ENCODE assay signal across 30 cellular contexts in the genomic region with DNA sequence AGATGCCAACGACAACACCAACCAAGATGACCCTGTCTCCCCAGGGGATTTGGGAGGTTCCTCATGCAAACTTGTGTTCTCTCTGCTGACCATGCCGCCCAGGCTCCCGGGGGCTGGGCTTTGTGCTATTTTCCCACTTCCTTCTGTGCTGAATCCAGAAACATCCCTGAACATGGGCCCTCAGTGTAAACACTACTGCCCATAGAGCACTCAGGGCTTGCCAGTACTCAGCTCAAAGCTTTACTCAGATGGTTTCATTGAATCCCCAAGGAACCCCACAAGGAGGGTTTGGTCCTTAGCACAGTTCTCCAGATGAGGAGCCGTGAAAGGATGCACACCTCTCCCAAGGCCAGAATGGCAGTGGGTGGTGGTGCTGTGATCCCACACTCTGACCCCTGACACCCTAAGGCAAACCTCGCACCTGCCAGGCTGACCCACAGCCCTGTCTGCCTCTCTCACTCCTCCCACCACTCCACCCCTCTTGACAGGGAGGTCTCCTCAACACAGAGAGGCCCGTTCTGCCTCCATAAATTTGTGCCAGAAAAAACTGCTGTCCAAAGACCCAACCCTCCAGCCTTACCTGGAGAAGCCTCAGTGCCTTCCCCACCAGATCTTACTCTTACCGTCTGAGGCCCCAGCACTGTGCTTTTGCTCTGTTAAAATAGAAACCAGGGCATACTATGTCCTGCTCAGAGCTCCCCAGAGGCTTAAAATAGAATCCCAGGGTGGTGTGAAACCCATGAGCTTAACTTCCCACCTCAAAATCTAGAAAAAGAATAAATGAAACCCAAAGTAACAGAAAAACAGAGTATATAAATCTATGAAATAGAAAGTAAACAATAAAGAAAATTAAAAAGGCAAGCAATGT.
"Had no signal": no experiment of that assay in that cellular context is flagged by ENCODE, and none has a peak within 500 bp of the region (broad histone marks: within the 10 kb centered on the region; RNA-seq: fewer than 3 reads in every experiment).

No MANE protein-coding gene starts in this region.

- H3K27ac Mint-ChIP-seq: activated B cell treated with CpG ODN at 0.5 μM for 24 hours; activated CD4-positive, alpha-beta memory T cell treated with anti-CD3 and anti-CD28 coated beads, Interleukin-2, amount 10 ng/mL, durations not matched to agents 7 days and 5 days; activated naive CD4-positive, alpha-beta T cell treated with anti-CD3 and anti-CD28 coated beads, Interleukin-2, amount 10 ng/mL, durations not matched to agents 7 days and 5 days; activated naive CD4-positive, alpha-beta T cell treated with anti-CD3 and anti-CD28 coated beads, Interleukin-2, amount 50 U/mL, for 72 hours; activated naive CD8-positive, alpha-beta T cell treated with anti-CD3 and anti-CD28 coated beads, Interleukin-2, amount 10 ng/mL, durations not matched to agents 7 days and 5 days; activated T-cell treated with anti-CD3 and anti-CD28 coated beads, Interleukin-2, amount 50 U/mL, for 24 hours; activated T-cell treated with anti-CD3 and anti-CD28 coated beads, Interleukin-2, amount 50 U/mL, for 72 hours; effector memory CD8-positive, alpha-beta T cell; T-helper 17 cell; T-helper 2 cell treated with Interferon-gamma antibody and Interleukin-4, amounts not matched to agents 5 μg/mL and 100 μg/mL, for 36 hours had no signal

- H3K9me3 Mint-ChIP-seq: activated naive CD4-positive, alpha-beta T cell treated with anti-CD3 and anti-CD28 coated beads, Interleukin-2, amount 50 U/mL, for 72 hours; activated naive CD8-positive, alpha-beta T cell treated with anti-CD3 and anti-CD28 coated beads, Interleukin-2, amount 10 ng/mL, durations not matched to agents 7 days and 5 days; activated T-cell treated with anti-CD3 and anti-CD28 coated beads, Interleukin-2, amount 50 U/mL, for 24 hours; central memory CD8-positive, alpha-beta T cell; effector memory CD8-positive, alpha-beta T cell had no signal

- H3K36me3 ChIP-seq: brain microvascular endothelial cell, esophagus squamous epithelium, gastroesophageal sphincter, heart right ventricle, WERI-Rb-1 had no signal

- H3K36me3 Mint-ChIP-seq: activated naive CD4-positive, alpha-beta T cell treated with anti-CD3 and anti-CD28 coated beads, Interleukin-2, amount 10 ng/mL, durations not matched to agents 7 days and 5 days; activated naive CD4-positive, alpha-beta T cell treated with anti-CD3 and anti-CD28 coated beads, Interleukin-2, amount 50 U/mL, for 72 hours; activated naive CD8-positive, alpha-beta T cell treated with anti-CD3 and anti-CD28 coated beads, Interleukin-2, amount 10 ng/mL, durations not matched to agents 7 days and 5 days had no signal

- H2AFZ ChIP-seq: hepatocyte had no signal

- DNase-seq: activated B cell treated with CpG ODN at 0.5 μM for 24 hours; activated CD4-positive, alpha-beta memory T cell treated with anti-CD3 and anti-CD28 coated beads, Interleukin-2, amount 10 ng/mL, durations not matched to agents 7 days and 5 days; activated CD4-positive, alpha-beta T cell treated with anti-CD3 and anti-CD28 coated beads for 48 hours; activated CD4-positive, alpha-beta T cell treated with anti-CD3 and anti-CD28 coated beads, Interleukin-2, amount 50 U/mL, for 1 hour; activated CD8-positive, alpha-beta memory T cell treated with anti-CD3 and anti-CD28 coated beads, Interleukin-2, amount 50 U/mL, for 48 hours; activated gamma-delta T cell; activated naive CD4-positive, alpha-beta T cell; activated naive CD4-positive, alpha-beta T cell treated with anti-CD3 and anti-CD28 coated beads, Interleukin-2, amount 10 ng/mL, durations not matched to agents 7 days and 5 days; activated naive CD8-positive, alpha-beta T cell treated with anti-CD3 and anti-CD28 coated beads, Interleukin-2, amount 10 ng/mL, durations not matched to agents 7 days and 5 days; activated T-cell treated with anti-CD3 and anti-CD28 coated beads for 4 hours; activated T-cell treated with anti-CD3 and anti-CD28 coated beads, Interleukin-2, amount 50 U/mL, for 24 hours; activated T-cell treated with anti-CD3 and anti-CD28 coated beads, Interleukin-2, amount 50 U/mL, for 72 hours; brain microvascular endothelial cell; cortex of kidney; dermis blood vessel endothelial cell; effector CD4-positive, alpha-beta T cell; effector memory CD8-positive, alpha-beta T cell; esophagus squamous epithelium; foreskin melanocyte; heart right ventricle; T-helper 17 cell; T1000; WERI-Rb-1 had no signal

- H3K4me1 Mint-ChIP-seq: activated B cell treated with CpG ODN at 0.5 μM for 24 hours; activated CD4-positive, alpha-beta memory T cell treated with anti-CD3 and anti-CD28 coated beads, Interleukin-2, amount 10 ng/mL, durations not matched to agents 7 days and 5 days; activated naive CD4-positive, alpha-beta T cell treated with anti-CD3 and anti-CD28 coated beads, Interleukin-2, amount 10 ng/mL, durations not matched to agents 7 days and 5 days; activated naive CD8-positive, alpha-beta T cell treated with anti-CD3 and anti-CD28 coated beads, Interleukin-2, amount 10 ng/mL, durations not matched to agents 7 days and 5 days; central memory CD8-positive, alpha-beta T cell; T-helper 17 cell had no signal

- H3K27me3 Mint-ChIP-seq: activated B cell treated with CpG ODN at 0.5 μM for 24 hours; activated CD4-positive, alpha-beta memory T cell treated with anti-CD3 and anti-CD28 coated beads, Interleukin-2, amount 10 ng/mL, durations not matched to agents 7 days and 5 days; activated T-cell treated with anti-CD3 and anti-CD28 coated beads, Interleukin-2, amount 50 U/mL, for 24 hours; T-helper 17 cell had no signal

- H3K27ac ChIP-seq: brain microvascular endothelial cell, epithelial cell of prostate, esophagus squamous epithelium, gastroesophageal sphincter, heart right ventricle, hepatocyte, WERI-Rb-1 had no signal

- ATAC-seq: activated CD4-positive, CD25-positive, alpha-beta regulatory T cell treated with anti-CD3 and anti-CD28 coated beads, Interleukin-2, amount 50 U/mL, for 24 hours; activated naive CD4-positive, alpha-beta T cell treated with anti-CD3 and anti-CD28 coated beads, Interleukin-2, amount 50 U/mL, for 72 hours; activated T-cell treated with anti-CD3 and anti-CD28 coated beads, Interleukin-2, amount 50 U/mL, for 72 hours; effector memory CD8-positive, alpha-beta T cell; gastroesophageal sphincter; heart right ventricle; T-helper 17 cell had no signal

- H3K4me1 ChIP-seq: esophagus squamous epithelium, heart right ventricle had no signal

- H3K4me3 Mint-ChIP-seq: activated B cell treated with CpG ODN at 0.5 μM for 24 hours; activated CD4-positive, alpha-beta memory T cell treated with anti-CD3 and anti-CD28 coated beads, Interleukin-2, amount 10 ng/mL, durations not matched to agents 7 days and 5 days; activated naive CD4-positive, alpha-beta T cell treated with anti-CD3 and anti-CD28 coated beads, Interleukin-2, amount 10 ng/mL, durations not matched to agents 7 days and 5 days; activated naive CD8-positive, alpha-beta T cell treated with anti-CD3 and anti-CD28 coated beads, Interleukin-2, amount 10 ng/mL, durations not matched to agents 7 days and 5 days; activated T-cell treated with anti-CD3 and anti-CD28 coated beads, Interleukin-2, amount 50 U/mL, for 24 hours; activated T-cell treated with anti-CD3 and anti-CD28 coated beads, Interleukin-2, amount 50 U/mL, for 72 hours; central memory CD8-positive, alpha-beta T cell; effector memory CD8-positive, alpha-beta T cell; T-helper 17 cell; T-helper 2 cell treated with Interferon-gamma antibody and Interleukin-4, amounts not matched to agents 5 μg/mL and 100 μg/mL, for 36 hours had no signal

- H3K79me2 ChIP-seq: hepatocyte had no signal

- H3K4me2 ChIP-seq: hepatocyte had no signal

- H3K27me3 ChIP-seq: brain microvascular endothelial cell, esophagus squamous epithelium, gastroesophageal sphincter, hepatocyte had no signal

- H3K9me3 ChIP-seq: esophagus squamous epithelium, gastroesophageal sphincter, heart right ventricle had no signal

- H3K4me3 ChIP-seq: esophagus squamous epithelium, gastroesophageal sphincter, heart right ventricle, hepatocyte had no signal
